1 cellular context compared by ENCODE assay signal in genomic region chr3:14210843-14211594, GRCh38.
TF ChIP-seq lines count a peak whose summit lies in the region.

No MANE protein-coding gene starts in this region.

TF ChIP-seq in SK-N-SH, 30 proteins besides CTCF, POLR2A, EP300 and RAD21 (continued from another document):
- TF ChIP-seq FOSL2 (IDR thresholded peaks at IDR 0.05; ENCODE audit: borderline replicate concordance, low read depth) (peak; percentile 56), FOXJ3 (CRISPR knock-in tag; IDR thresholded peaks at IDR 0.05) (no peak), MEF2A (IDR thresholded peaks at IDR 0.05; ENCODE audit: borderline replicate concordance, low read depth) (0 out of 2 replicates have a peak, but pooled peaks have one; percentile 10), RXRA (IDR thresholded peaks at IDR 0.05; ENCODE audit: borderline replicate concordance, low read depth) (peak; percentile 34; the same call in 1 of the 2 replicates), USF2 (IDR thresholded peaks at IDR 0.05; ENCODE audit: borderline replicate concordance, low read depth, low read length) (no peak), FOXM1 (IDR thresholded peaks at IDR 0.05; ENCODE audit: low read depth) (peak; percentile 69; the same call in 1 of the 2 replicates), GABPA (IDR thresholded peaks at IDR 0.05; ENCODE audit: low read depth) (no peak), MAX (IDR thresholded peaks at IDR 0.05; ENCODE audit: low read depth) (no peak; the same call in 1 of the 2 replicates), NRF1 (IDR thresholded peaks at IDR 0.05; ENCODE audit: low read depth, low read length) (no peak), TCF12 (IDR thresholded peaks at IDR 0.05) (peak; percentile 83), RFX5 (IDR thresholded peaks at IDR 0.05; ENCODE audit: low read length) (no peak), ZBTB33 (IDR thresholded peaks at IDR 0.05; ENCODE audit: borderline replicate concordance, low read depth) (no peak), TEAD4 (IDR thresholded peaks at IDR 0.05; ENCODE audit: borderline replicate concordance, insufficient read depth) (peak; percentile 61)
